ENCODE assay signal across 14 cellular contexts in genomic region chr2:32284321-32284720, GRCh38. TPM values are rescaled to one million over a fixed set of nuclear protein-coding genes. Genes with fewer than 3 reads are reported as not detected.
A peak's percentile ranks its signal among the peaks of the same experiment; 100 is the strongest.
DNase-seq lines count a peak whose midpoint lies in the region; ATAC-seq, FAIRE-seq and TF ChIP-seq lines count a peak whose summit lies in the region.
"Had no signal": no experiment of that assay in that cellular context is flagged by ENCODE, and none has a peak within 500 bp of the region (broad histone marks: within the 10 kb centered on the region; RNA-seq: fewer than 3 reads in every experiment).

No MANE protein-coding gene starts in this region.

- H4K20me1 ChIP-seq in HCT116 (ENCODE audit: insufficient read depth) (no peaks in the 10 kb centered on the region), K562 (replicated peaks; ENCODE audit: control insufficient read depth, insufficient read depth, low read length) (no peaks in the 10 kb centered on the region)

- no peak for FAIRE-seq in K562 (lab: Jason Lieb, UNC)
- FAIRE-seq: A549 had no signal

- H3K9me3 ChIP-seq in HCT116 (ENCODE audit: control insufficient read depth in 1 of 2, insufficient read depth in 1 of 2, low read depth in 1 of 2, low read length in 2 of 2), result no peaks in the 10 kb centered on the region
- H3K9me3 ChIP-seq in K562 (replicated peaks; ENCODE audit: control insufficient read depth, insufficient read depth, low read depth, low read length), result no peaks in the 10 kb centered on the region
- H3K9me3 ChIP-seq in lower lobe of right lung, result no peaks in the 10 kb centered on the region
- H3K9me3 ChIP-seq: A549, ascending aorta, transverse colon had no signal

- TF ChIP-seq POLR2A in HCT116 (IDR thresholded peaks at IDR 0.05; ENCODE audit: borderline replicate concordance, extremely low read depth, insufficient read depth, insufficient read length), result no peak
- no peak for TF ChIP-seq POLR2A in K562 (conservative IDR thresholded peaks at IDR 0.05)
- no peak for TF ChIP-seq POLR2A in GM18505 (IDR thresholded peaks at IDR 0.05; ENCODE audit: borderline replicate concordance, extremely low read depth, insufficient read depth, insufficient read length)

- in situ Hi-C loops in K562 (cut with MboI), result no loop called here

- no peaks in the 10 kb centered on the region for H3K9me1 ChIP-seq in K562 (ENCODE audit: control insufficient read depth, insufficient read depth, low read length)

- H3K79me2 ChIP-seq in HCT116 (ENCODE audit: insufficient read depth, low read length) (peaks cover 5% of the 10 kb centered on the region), K562 (ENCODE audit: control insufficient read depth, insufficient read depth, low read length) (peaks cover 25% of the 10 kb centered on the region)

- H3K9me2 ChIP-seq in HCT116 (ENCODE audit: insufficient read depth), result no peaks in the 10 kb centered on the region

- POLR2A ChIA-PET in HCT116 (lab: Charles Lee), result no interaction called here
- POLR2A ChIA-PET in K562 (lab: Yijun Ruan, JAX), result interaction anchor here (0.6 to 1.0 kb wide), 2 partner anchors 15 to 94 kb away, joined by 3 to 4 read pairs; no protein-coding TSS in a partner anchor

- H3K9ac ChIP-seq in HCT116 (ENCODE audit: low read length), result no peak overlapping the region
- no peak overlapping the region for H3K9ac ChIP-seq in K562 (ENCODE audit: insufficient read depth in 1 of 2, low read depth in 2 of 2, low read length in 2 of 2)

- H3K4me3 ChIP-seq in HCT116 (replicated peaks in 1 of 2; ENCODE audit: low read depth in 1 of 2, low read length in 2 of 2) (no peak overlapping the region), K562 (no peak overlapping the region), lower lobe of right lung (no peak overlapping the region)
- H3K4me3 ChIP-seq: A549, ascending aorta, transverse colon had no signal

- WGBS in K562 (ENCODE audit: insufficient coverage, low coverage, missing lambda C conversion rate), result 76% methylated on average over 2 of the region's 2 CpGs

- no peak overlapping the region for H3K4me2 ChIP-seq in HCT116 (ENCODE audit: low read length)
- H3K4me2 ChIP-seq in K562 (ENCODE audit: insufficient read depth, low read length), result no peak overlapping the region
- H3K4me2 ChIP-seq: A549 had no signal

- H3K27ac ChIP-seq in HCT116 (ENCODE audit: low read depth, low read length) (no peak overlapping the region), K562 (ENCODE audit: extremely low read depth, low read depth, low read length) (no peak overlapping the region), lower lobe of right lung (no peak overlapping the region)
- H3K27ac ChIP-seq: A549, ascending aorta, transverse colon had no signal

- TF ChIP-seq EP300 in K562 (IDR thresholded peaks at IDR 0.05; ENCODE audit: low read length), result no peak

- RAD21 ChIA-PET in HCT116 (lab: Charles Lee; ENCODE audit: low non-redundant PET in 1 of 2, low total read pairs in 2 of 2, uncharacterized antibody in 2 of 2, unreplicated experiment in 2 of 2), result no interaction called here

- TF ChIP-seq RAD21 in HCT116 (IDR thresholded peaks at IDR 0.05; ENCODE audit: low read depth), result no peak
- TF ChIP-seq RAD21 in K562 (CRISPR knock-in tag; conservative IDR thresholded peaks at IDR 0.05 in 1 of 2, IDR thresholded peaks at IDR 0.05 in 1 of 2), result no peak

- H2AFZ ChIP-seq in HCT116 (ENCODE audit: low read depth, low read length, poor library complexity, severe bottlenecking) (no peak overlapping the region), K562 (ENCODE audit: low read depth, low read length) (no peak overlapping the region)

- H3K27me3 ChIP-seq in HCT116 (ENCODE audit: insufficient read depth, low read length) (no peaks in the 10 kb centered on the region), K562 (ENCODE audit: control insufficient read depth in 2 of 2, insufficient read depth in 2 of 2, low read length in 2 of 2) (no peaks in the 10 kb centered on the region), lower lobe of right lung (ENCODE audit: low read depth) (no peaks in the 10 kb centered on the region)
- H3K27me3 ChIP-seq: ascending aorta, transverse colon had no signal

- peaks cover 3 to 7% of the 10 kb centered on the region in 2 experiments; a peak in 3 of 4 replicates for H3K4me1 ChIP-seq in HCT116 (ENCODE audit: control insufficient read depth in 1 of 2, insufficient read depth in 2 of 2, low read length in 2 of 2)
- H3K4me1 ChIP-seq in K562 (replicated peaks in 1 of 2; ENCODE audit: control insufficient read depth in 2 of 2, insufficient read depth in 2 of 2, low read length in 2 of 2), result no peaks in the 10 kb centered on the region; a peak in 1 of 5 replicates
- H3K4me1 ChIP-seq in lower lobe of right lung, result peaks cover 40% of the 10 kb centered on the region
- H3K4me1 ChIP-seq: ascending aorta had no signal

- H3K36me3 ChIP-seq in HCT116 (ENCODE audit: control insufficient read depth in 1 of 2, insufficient read depth in 2 of 2, low read length in 2 of 2), result peaks cover 0 to 2% of the 10 kb centered on the region in 2 experiments; a peak in 1 of 4 replicates
- peaks cover 12% of the 10 kb centered on the region; the same call in 1 of the 3 replicates for H3K36me3 ChIP-seq in K562 (ENCODE audit: control insufficient read depth, insufficient read depth, low read length)
- peaks cover 26% of the 10 kb centered on the region for H3K36me3 ChIP-seq in lower lobe of right lung

- TF ChIP-seq CTCF in HCT116 (IDR thresholded peaks at IDR 0.05 in 2 of 3, conservative IDR thresholded peaks at IDR 0.05 in 1 of 3; ENCODE audit: borderline replicate concordance in 1 of 3, insufficient read depth in 1 of 3, low read depth in 2 of 3, low read length in 2 of 3) (no peak), K562 (IDR thresholded peaks at IDR 0.05 in 2 of 3, conservative IDR thresholded peaks at IDR 0.05 in 1 of 3; ENCODE audit: insufficient read depth in 2 of 3, low read depth in 1 of 3, low read length in 3 of 3) (no peak), lower lobe of right lung (IDR thresholded peaks at IDR 0.05) (no peak)

- peak; percentile 38 to 68 for ATAC-seq in activated CD4-positive, CD25-positive, alpha-beta regulatory T cell treated with anti-CD3 and anti-CD28 coated beads, Interleukin-2, amount 50 U/mL, for 24 hours
- no peak for ATAC-seq in HCT116
- no peak for ATAC-seq in K562
- peak; percentile 52 to 59 for ATAC-seq in lower lobe of right lung
- ATAC-seq in HG03159 (IDR thresholded peaks at IDR 0.05; ENCODE audit: unreplicated experiment), result no peak
- no peak for ATAC-seq in left lobe of liver
- ATAC-seq in GM18505 (IDR thresholded peaks at IDR 0.05; ENCODE audit: unreplicated experiment), result no peak
- ATAC-seq: A549 had no signal

- DNase-seq in activated CD4-positive, CD25-positive, alpha-beta regulatory T cell (lab: John Stamatoyannopoulos, UW), result no peak
- DNase-seq in HCT116 (ENCODE audit: low read depth, low spot score), result no peak
- DNase-seq in K562 (ENCODE audit: extremely low read depth in 1 of 4, low spot score in 3 of 4), result no peak
- no peak for DNase-seq in lower lobe of right lung
- no peak for DNase-seq in left lobe of liver (ENCODE audit: low spot score)
- DNase-seq: activated CD8-positive, alpha-beta memory T cell treated with anti-CD3 and anti-CD28 coated beads for 24 hours; T-helper 1 cell; transverse colon had no signal

- TSS peak; percentile 0 for BruUV-seq in HCT116 (replicated peaks; lab: Mats Ljungman, UMichigan)
- TSS peak; percentile 2 for BruUV-seq in K562 (replicated peaks; lab: Mats Ljungman, UMichigan)

- intact Hi-C loops in HCT116 (cut with micrococcal nuclease) (no loop called here), K562 (cut with micrococcal nuclease) (no loop called here), lower lobe of right lung (cut with DNase I) (no loop called here)

- CTCF ChIA-PET in HCT116 (lab: Charles Lee) (no interaction called here), K562 (lab: Yijun Ruan, JAX; ENCODE audit: low intra/inter-chr PET ratio) (no interaction called here)

RNA-seq across cellular contexts. Expression of gene YIPF4, which starts 6.6 kb away (rescaled TPM):
- total RNA-seq in HCT116 (2021; ENCODE audit: unreplicated experiment) (29.8 TPM), K562 (2014; rRNA removed) (7.0 and 8.6 TPM in 2 replicates), K562 (2014; rRNA removed; fragmentation: Illumina TruSeq; extraction: Trizol) (39.6 and 51.0 TPM in 2 replicates), K562 (2015; rRNA removed; fragmentation: Illumina TruSeq; extraction: Trizol) (15.3 and 17.5 TPM in 2 replicates), K562 (2021) (42.7 and 46.9 TPM in 2 replicates), lower lobe of right lung (59.4 TPM), left lobe of liver (36.6 TPM)
- 4.5 and 6.3 TPM in 2 replicates for polyA plus RNA-seq in HCT116 (2012)
- 9.1 and 41.3 TPM in 2 replicates for total RNA-seq in K562 (2011; cell fraction: chromatin; rRNA removed; ENCODE audit: low replicate concordance)
- total RNA-seq in K562 (2011; cell fraction: nucleolus; rRNA removed), result 6.1 and 6.3 TPM in 2 replicates
- 10.7 and 20.3 TPM in 2 replicates for total RNA-seq in K562 (2011; cell fraction: nucleoplasm; rRNA removed)
- polyA plus RNA-seq in K562 (2011; rRNA removed) (14.6 and 26.5 TPM in 2 replicates), K562 (2014; fragmentation: Illumina TruSeq; extraction: Trizol) (13.1 and 13.9 TPM in 2 replicates), K562 (2014; fragmentation: Nextera tagmentation; extraction: Ambion mirVana) (1 to 10 TPM; 4.9 to 7.7 TPM), K562 (2014; rRNA removed) (25.4 and 26.5 TPM in 2 replicates)
- 2.3 and 6.0 TPM in 2 replicates for polyA plus RNA-seq in K562 (2011; cell fraction: cytosol; rRNA removed)
- polyA plus RNA-seq in K562 (2011; cell fraction: nucleus; rRNA removed), result 2.1 and 3.2 TPM in 2 replicates
- polyA plus RNA-seq in K562 (2012), result 23.9 and 27.2 TPM in 2 replicates
- polyA minus RNA-seq in K562 (2011; rRNA and poly(A)+ RNA removed), result 10.0 and 11.8 TPM in 2 replicates
- polyA minus RNA-seq in K562 (2011; cell fraction: cytosol; rRNA and poly(A)+ RNA removed), result 1.9 and 8.4 TPM in 2 replicates
- 2.3 and 4.3 TPM in 2 replicates for polyA minus RNA-seq in K562 (2011; cell fraction: nucleus; rRNA and poly(A)+ RNA removed)

RNA-seq across cellular contexts. Expression of gene NLRC4, which starts 19.6 kb away (rescaled TPM):
- not detected for total RNA-seq in HCT116 (2021; ENCODE audit: unreplicated experiment)
- polyA plus RNA-seq in HCT116 (2012), result 0.17 and 0.22 TPM in 2 replicates
- total RNA-seq in K562 (2011; cell fraction: chromatin; rRNA removed; ENCODE audit: low replicate concordance), result not detected in 2 replicates
- 0.17 TPM in 1 of 2 replicates, not detected in the other for total RNA-seq in K562 (2011; cell fraction: nucleolus; rRNA removed)
- not detected in 2 replicates for total RNA-seq in K562 (2011; cell fraction: nucleoplasm; rRNA removed)
- 0.08 TPM in 1 of 2 replicates, not detected in the other for total RNA-seq in K562 (2014; rRNA removed)
- 0.07 TPM in 1 of 2 replicates, not detected in the other for total RNA-seq in K562 (2014; rRNA removed; fragmentation: Illumina TruSeq; extraction: Trizol)
- 0.04 and 0.14 TPM in 2 replicates for total RNA-seq in K562 (2015; rRNA removed; fragmentation: Illumina TruSeq; extraction: Trizol)
- total RNA-seq in K562 (2021), result 0.07 TPM in 1 of 2 replicates, not detected in the other
- polyA plus RNA-seq in K562 (2011; rRNA removed), result 0.03 and 0.07 TPM in 2 replicates
- polyA plus RNA-seq in K562 (2011; cell fraction: cytosol; rRNA removed), result 0.04 TPM in 1 of 2 replicates, not detected in the other
- polyA plus RNA-seq in K562 (2011; cell fraction: nucleus; rRNA removed), result 0.03 and 0.06 TPM in 2 replicates
- polyA plus RNA-seq in K562 (2012), result 0.21 and 0.46 TPM in 2 replicates
- 0.04 TPM in 1 of 2 replicates, not detected in the other for polyA plus RNA-seq in K562 (2014; fragmentation: Illumina TruSeq; extraction: Trizol)
- under 1 TPM; 0.06 to 0.18 TPM for polyA plus RNA-seq in K562 (2014; fragmentation: Nextera tagmentation; extraction: Ambion mirVana)
- 0.05 TPM in 1 of 2 replicates, not detected in the other for polyA plus RNA-seq in K562 (2014; rRNA removed)
- polyA minus RNA-seq in K562 (2011; rRNA and poly(A)+ RNA removed), result not detected in 2 replicates
- polyA minus RNA-seq in K562 (2011; cell fraction: cytosol; rRNA and poly(A)+ RNA removed), result not detected in 2 replicates
- polyA minus RNA-seq in K562 (2011; cell fraction: nucleus; rRNA and poly(A)+ RNA removed), result 0.13 TPM in 1 of 2 replicates, not detected in the other
- 24.4 TPM for total RNA-seq in lower lobe of right lung
- 0.70 TPM for total RNA-seq in left lobe of liver
- total RNA-seq: OCI-LY7 had no signal

Comparison
In these comparisons a context has a peak if more than half of its experiments do, and no peak if none do; other contexts are left out.
1. ATAC-seq: peak in activated CD4-positive, CD25-positive, alpha-beta regulatory T cell treated with anti-CD3 and anti-CD28 coated beads, Interleukin-2, amount 50 U/mL, for 24 hours (2 of 2) and lower lobe of right lung (2 of 2); none in HCT116 (single experiment), K562 (single experiment), HG03159 (single experiment), left lobe of liver (single experiment) and GM18505 (single experiment).
2. RNA of gene NLRC4, which starts 19.6 kb away (total RNA-seq): 24.4 TPM in lower lobe of right lung (single experiment); 0.70 TPM in left lobe of liver (single experiment), 0.04 to 0.17 TPM in K562 and not detected in HCT116 (single experiment); every median in the first group is over 10 times any median in the second.